ENCODE assay signal across 18 cellular contexts in genomic region chr6:34543421-34543820, GRCh38. TPM values are rescaled to one million over a fixed set of nuclear protein-coding genes. Genes with fewer than 3 reads are reported as not detected.
A peak's percentile ranks its signal among the peaks of the same experiment; 100 is the strongest.
DNase-seq lines count a peak whose midpoint lies in the region; FAIRE-seq and TF ChIP-seq lines count a peak whose summit lies in the region.
"Had no signal": no experiment of that assay in that cellular context is flagged by ENCODE, and none has a peak within 500 bp of the region (broad histone marks: within the 10 kb centered on the region; RNA-seq: fewer than 3 reads in every experiment).

No MANE protein-coding gene starts in this region.

- no peaks in the 10 kb centered on the region for H3K27me3 ChIP-seq in bronchial epithelial cell (ENCODE audit: control insufficient read depth, insufficient read depth, low read length)
- H3K27me3 ChIP-seq in neural progenitor cell = no peaks in the 10 kb centered on the region

- H4K20me1 ChIP-seq in neural progenitor cell (ENCODE audit: low read depth) = no peaks in the 10 kb centered on the region

- H3F3A ChIP-seq in neural progenitor cell (ENCODE audit: low read depth) = no peaks in the 10 kb centered on the region

- TF ChIP-seq CTCF in bronchial epithelial cell (IDR thresholded peaks at IDR 0.05; ENCODE audit: insufficient read depth, low read length, severe bottlenecking) (no peak), neural progenitor cell (IDR thresholded peaks at IDR 0.05) (no peak)

- H3K4me1 Mint-ChIP-seq in neural progenitor cell = peaks cover 16% of the 10 kb centered on the region
- H3K4me1 Mint-ChIP-seq: activated CD8-positive, alpha-beta memory T cell treated with anti-CD3 and anti-CD28 coated beads, Interleukin-2, amount 10 ng/mL, durations not matched to agents 7 days and 5 days had no signal

- no peaks in the 10 kb centered on the region for H3K9me3 Mint-ChIP-seq in neural progenitor cell
- H3K9me3 Mint-ChIP-seq: activated naive CD4-positive, alpha-beta T cell treated with anti-CD3 and anti-CD28 coated beads, Interleukin-2, amount 50 U/mL, for 72 hours; natural killer cell treated with Interleukin-12 subunit alpha and Interleukin-12 subunit beta and Interleukin-15 and Interleukin-18, amount 100 ng/mL, for 72 hours had no signal

- no peak for FAIRE-seq in bronchial epithelial cell (lab: Jason Lieb, UNC)
- FAIRE-seq: frontal cortex, TTC549 had no signal

- H2AFZ ChIP-seq in neural progenitor cell (replicated peaks) = no peak overlapping the region

- no peaks in the 10 kb centered on the region for H3K36me3 Mint-ChIP-seq in neural progenitor cell
- H3K36me3 Mint-ChIP-seq: activated CD8-positive, alpha-beta memory T cell treated with anti-CD3 and anti-CD28 coated beads, Interleukin-2, amount 10 ng/mL, durations not matched to agents 7 days and 5 days; activated naive CD4-positive, alpha-beta T cell treated with anti-CD3 and anti-CD28 coated beads, Interleukin-2, amount 50 U/mL, for 72 hours; natural killer cell treated with Interleukin-12 subunit alpha and Interleukin-12 subunit beta and Interleukin-15 and Interleukin-18, amount 100 ng/mL, for 72 hours had no signal

- H3K9me3 ChIP-seq in neural progenitor cell (ENCODE audit: low read depth) = no peaks in the 10 kb centered on the region

- no peak overlapping the region for H3K4me3 Mint-ChIP-seq in neural progenitor cell
- H3K4me3 Mint-ChIP-seq: activated CD8-positive, alpha-beta memory T cell treated with anti-CD3 and anti-CD28 coated beads, Interleukin-2, amount 10 ng/mL, durations not matched to agents 7 days and 5 days; natural killer cell treated with Interleukin-12 subunit alpha and Interleukin-12 subunit beta and Interleukin-15 and Interleukin-18, amount 100 ng/mL, for 72 hours had no signal

- H3K27me3 Mint-ChIP-seq in neural progenitor cell (ENCODE audit: insufficient read depth, low read depth) = peaks cover 11% of the 10 kb centered on the region
- H3K27me3 Mint-ChIP-seq: activated CD8-positive, alpha-beta memory T cell treated with anti-CD3 and anti-CD28 coated beads, Interleukin-2, amount 10 ng/mL, durations not matched to agents 7 days and 5 days; natural killer cell treated with Interleukin-12 subunit alpha and Interleukin-12 subunit beta and Interleukin-15 and Interleukin-18, amount 100 ng/mL, for 72 hours had no signal

- H3K36me3 ChIP-seq in bronchial epithelial cell (ENCODE audit: control insufficient read depth, insufficient read depth, low read length) (peaks cover 4% of the 10 kb centered on the region), neural progenitor cell (no peaks in the 10 kb centered on the region)

- H3K4me1 ChIP-seq in neural progenitor cell = no peaks in the 10 kb centered on the region

- H3K4me3 ChIP-seq in bronchial epithelial cell (ENCODE audit: low read depth, low read length) (no peak overlapping the region), neural progenitor cell (no peak overlapping the region)

- no peak overlapping the region for H3K9ac ChIP-seq in neural progenitor cell

- no peak overlapping the region for H3K4me2 ChIP-seq in neural progenitor cell

- peak overlapping the region; percentile 72 for H3K27ac Mint-ChIP-seq in neural progenitor cell
- H3K27ac Mint-ChIP-seq: activated CD8-positive, alpha-beta memory T cell treated with anti-CD3 and anti-CD28 coated beads, Interleukin-2, amount 10 ng/mL, durations not matched to agents 7 days and 5 days; activated naive CD4-positive, alpha-beta T cell treated with anti-CD3 and anti-CD28 coated beads, Interleukin-2, amount 50 U/mL, for 72 hours; natural killer cell treated with Interleukin-12 subunit alpha and Interleukin-12 subunit beta and Interleukin-15 and Interleukin-18, amount 100 ng/mL, for 72 hours had no signal

- DNase-seq in EL (peak; percentile 88), NCI-H226 (peak; percentile 60), bronchial epithelial cell (ENCODE audit: low read depth) (peak; percentile 26), neural progenitor cell (ENCODE audit: low spot score) (no peak), OCI-M2 (lab: John Stamatoyannopoulos, UW; ENCODE audit: unreplicated experiment) (no peak), NCI-H1105 (lab: John Stamatoyannopoulos, UW) (no peak), NOMO-1 treated with dmso at 0.1 percent for 144 hours (lab: John Stamatoyannopoulos, UW; ENCODE audit: unreplicated experiment) (no peak)
- no peak for DNase-seq in stimulated activated CD4-positive, alpha-beta T cell treated with anti-CD3 and anti-CD28 coated beads, Interleukin-4, amount 100 ng/mL, for 4 hours
- DNase-seq: activated CD8-positive, alpha-beta memory T cell treated with anti-CD3 and anti-CD28 coated beads, Interleukin-2, amount 10 ng/mL, durations not matched to agents 7 days and 5 days; NCI-H1417 treated with DMSO at 0.1 percent for 48 hours; NCI-H510A treated with DMSO at 0.1 percent for 48 hours; SHP77 had no signal

- H3K27ac ChIP-seq in neural progenitor cell = no peak overlapping the region

- H3K79me2 ChIP-seq in neural progenitor cell (ENCODE audit: low read depth) = no peaks in the 10 kb centered on the region

RNA-seq across cellular contexts. Expression of gene SPDEF, which starts 12.7 kb away (rescaled TPM):
- 2.4 and 5.0 TPM in 2 replicates for total RNA-seq in bronchial epithelial cell
- 0.50 TPM in 1 of 2 replicates, not detected in the other for total RNA-seq in neural progenitor cell (ENCODE audit: low replicate concordance)
- total RNA-seq: frontal cortex; kidney epithelial cell; natural killer cell treated with Interleukin-12 subunit alpha and Interleukin-12 subunit beta and Interleukin-15 and Interleukin-18, amount 100 ng/mL, for 72 hours; sciatic nerve had no signal

Comparison
In these comparisons a context has a peak if more than half of its experiments do, and no peak if none do; other contexts are left out.
1. DNase-seq: peak in EL (single experiment), NCI-H226 (single experiment) and bronchial epithelial cell (single experiment); none in neural progenitor cell (single experiment), OCI-M2 (single experiment), NCI-H1105 (single experiment), stimulated activated CD4-positive, alpha-beta T cell treated with anti-CD3 and anti-CD28 coated beads, Interleukin-4, amount 100 ng/mL, for 4 hours (0 of 2) and NOMO-1 treated with dmso at 0.1 percent for 144 hours (single experiment).